ENCODE assay signal across 15 cellular contexts in genomic region chrX:327660-328126, GRCh38.
"Had no signal": no experiment of that assay in that cellular context is flagged by ENCODE, and none has a peak within 500 bp of the region (broad histone marks: within the 10 kb centered on the region; RNA-seq: fewer than 3 reads in every experiment).

No MANE protein-coding gene starts in this region.

- H3K36me3 ChIP-seq: gastrocnemius medialis had no signal

- H3K4me3 Mint-ChIP-seq: activated CD4-positive, alpha-beta memory T cell treated with anti-CD3 and anti-CD28 coated beads for 36 hours; natural killer cell treated with Interleukin-12 subunit alpha and Interleukin-12 subunit beta and Interleukin-15 and Interleukin-18, amount 100 ng/mL, for 72 hours had no signal

- H3K4me3 ChIP-seq: coronary artery, gastrocnemius medialis, smooth muscle cell had no signal

- H3K9me3 Mint-ChIP-seq: activated CD4-positive, alpha-beta memory T cell treated with anti-CD3 and anti-CD28 coated beads for 36 hours; natural killer cell treated with Interleukin-12 subunit alpha and Interleukin-12 subunit beta and Interleukin-15 and Interleukin-18, amount 100 ng/mL, for 72 hours had no signal

- ATAC-seq: gastrocnemius medialis; natural killer cell treated with Interleukin-12 subunit alpha and Interleukin-12 subunit beta and Interleukin-15 and Interleukin-18, amount 100 ng/mL, for 72 hours had no signal

- H3K27ac ChIP-seq: coronary artery, epithelial cell of prostate, gastrocnemius medialis had no signal

- H3K9me3 ChIP-seq: gastrocnemius medialis had no signal

- H3K27ac Mint-ChIP-seq: activated CD4-positive, alpha-beta memory T cell treated with anti-CD3 and anti-CD28 coated beads for 36 hours; natural killer cell treated with Interleukin-12 subunit alpha and Interleukin-12 subunit beta and Interleukin-15 and Interleukin-18, amount 100 ng/mL, for 72 hours had no signal

- DNase-seq: activated CD4-positive, alpha-beta memory T cell treated with anti-CD3 and anti-CD28 coated beads for 36 hours; activated T-cell treated with anti-CD3 and anti-CD28 coated beads, Interleukin-2, amount 50 U/mL, for 48 hours; caudate nucleus; effector memory CD4-positive, alpha-beta T cell; gastrocnemius medialis; hippocampal formation; kidney glomerular epithelial cell; mammary epithelial cell; stimulated activated naive CD4-positive, alpha-beta T cell; substantia nigra; trophoblast cell had no signal

- H3K36me3 Mint-ChIP-seq: activated CD4-positive, alpha-beta memory T cell treated with anti-CD3 and anti-CD28 coated beads for 36 hours; natural killer cell treated with Interleukin-12 subunit alpha and Interleukin-12 subunit beta and Interleukin-15 and Interleukin-18, amount 100 ng/mL, for 72 hours had no signal
